Comparison of ENCODE assay signal across 1 cellular context in the genomic region with DNA sequence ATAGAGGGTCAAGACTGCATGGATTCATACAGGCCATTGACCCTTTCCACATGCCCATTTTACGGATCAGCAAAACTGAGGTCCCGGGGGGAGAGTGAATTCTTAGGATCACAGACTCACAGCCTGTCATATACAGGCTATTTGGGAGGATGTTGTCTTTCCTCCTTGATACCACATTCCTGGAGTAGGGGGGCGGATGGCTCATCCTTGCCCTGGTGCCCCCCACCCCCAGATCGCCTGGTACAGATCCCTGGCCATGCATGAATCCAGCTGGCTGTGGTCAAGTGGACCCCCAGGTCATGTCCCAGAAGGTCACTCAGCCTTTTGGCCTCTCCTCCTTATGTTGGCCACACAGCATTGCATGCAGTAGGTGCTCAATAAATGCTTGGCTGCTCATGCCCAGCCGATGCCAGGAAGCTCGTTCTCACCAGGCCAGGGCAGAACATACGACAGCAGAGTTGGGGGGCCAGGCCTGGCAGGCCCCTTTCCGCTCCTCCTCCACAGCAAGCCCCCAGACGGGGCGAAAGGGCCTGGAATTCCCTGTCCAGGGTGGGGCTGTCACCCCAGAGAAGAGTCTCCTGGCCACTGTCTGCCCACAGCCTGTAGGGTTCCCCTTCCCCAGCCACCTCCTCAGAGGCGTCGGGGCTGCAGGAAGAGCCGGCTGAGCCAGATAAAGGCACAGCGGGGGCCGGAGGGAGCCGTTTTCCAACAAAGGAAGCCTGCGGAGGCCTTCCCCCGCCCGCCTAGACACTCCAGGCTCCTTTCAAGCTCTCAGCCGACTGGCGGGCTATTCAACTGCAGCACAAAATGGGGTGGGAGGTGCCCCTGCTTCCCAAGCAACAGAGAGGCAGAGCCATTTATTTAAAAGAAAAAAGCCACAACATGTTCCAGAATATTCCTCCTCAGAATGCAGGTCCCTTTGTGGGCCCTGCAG.
A peak's percentile ranks its signal among the peaks of the same experiment; 100 is the strongest.
TF ChIP-seq lines count a peak whose summit lies in the region.

No MANE protein-coding gene starts in this region.

TF ChIP-seq in H1, 55 proteins besides CTCF, POLR2A, EP300 and RAD21:
- TF ChIP-seq, protein P1, sequence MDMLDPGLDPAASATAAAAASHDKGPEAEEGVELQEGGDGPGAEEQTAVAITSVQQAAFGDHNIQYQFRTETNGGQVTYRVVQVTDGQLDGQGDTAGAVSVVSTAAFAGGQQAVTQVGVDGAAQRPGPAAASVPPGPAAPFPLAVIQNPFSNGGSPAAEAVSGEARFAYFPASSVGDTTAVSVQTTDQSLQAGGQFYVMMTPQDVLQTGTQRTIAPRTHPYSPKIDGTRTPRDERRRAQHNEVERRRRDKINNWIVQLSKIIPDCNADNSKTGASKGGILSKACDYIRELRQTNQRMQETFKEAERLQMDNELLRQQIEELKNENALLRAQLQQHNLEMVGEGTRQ (IDR thresholded peaks at IDR 0.05; ENCODE audit: low read length), result no peak
- TF ChIP-seq NANOG (IDR thresholded peaks at IDR 0.05; ENCODE audit: insufficient read depth, low read depth, low read length, poor library complexity, severe bottlenecking), result peak; percentile 72
- no peak for TF ChIP-seq GTF2F1 (IDR thresholded peaks at IDR 0.05; ENCODE audit: borderline replicate concordance, low read depth, low read length)
- peak; percentile 53 for TF ChIP-seq SAP30 (IDR thresholded peaks at IDR 0.05; ENCODE audit: insufficient read depth, insufficient replicate concordance, low read length)
- 0 out of 2 replicates have a peak, but pooled peaks have one; percentile 3 for TF ChIP-seq TAF1 (IDR thresholded peaks at IDR 0.05; ENCODE audit: low read depth, low read length)
- TF ChIP-seq CTBP2 (IDR thresholded peaks at IDR 0.05; ENCODE audit: borderline replicate concordance, insufficient read depth, insufficient read length, low read length), result peak; percentile 75
- TF ChIP-seq, protein P2, sequence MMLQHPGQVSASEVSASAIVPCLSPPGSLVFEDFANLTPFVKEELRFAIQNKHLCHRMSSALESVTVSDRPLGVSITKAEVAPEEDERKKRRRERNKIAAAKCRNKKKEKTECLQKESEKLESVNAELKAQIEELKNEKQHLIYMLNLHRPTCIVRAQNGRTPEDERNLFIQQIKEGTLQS (IDR thresholded peaks at IDR 0.05; ENCODE audit: insufficient read depth, low read depth, low read length), result no peak
- no peak for TF ChIP-seq RFX5 (IDR thresholded peaks at IDR 0.05; ENCODE audit: borderline replicate concordance, low read depth, low read length)
- no peak for TF ChIP-seq MAFK (IDR thresholded peaks at IDR 0.05; ENCODE audit: low read depth, low read length)
- TF ChIP-seq SUZ12 (IDR thresholded peaks at IDR 0.05; ENCODE audit: low read length), result no peak
- no peak for TF ChIP-seq NRF1 (IDR thresholded peaks at IDR 0.05; ENCODE audit: low read depth, low read length)
- TF ChIP-seq ASH2L (IDR thresholded peaks at IDR 0.05; ENCODE audit: low read length), result peak; percentile 37
- TF ChIP-seq POU5F1 (IDR thresholded peaks at IDR 0.05; ENCODE audit: low read depth, low read length), result no peak
- TF ChIP-seq HDAC2 (IDR thresholded peaks at IDR 0.05; ENCODE audit: borderline replicate concordance in 1 of 2, low read depth in 2 of 2, low read length in 2 of 2), result peak in 1 of 2 experiments; percentile 44; a peak in 1 of 4 replicates
- TF ChIP-seq KDM1A (IDR thresholded peaks at IDR 0.05; ENCODE audit: borderline replicate concordance, low read length), result peak; percentile 92; the same call in 1 of the 2 replicates
- TF ChIP-seq CEBPB (IDR thresholded peaks at IDR 0.05; ENCODE audit: low read depth, low read length), result no peak
- TF ChIP-seq SIRT6 (IDR thresholded peaks at IDR 0.05; ENCODE audit: low read length), result no peak
- no peak for TF ChIP-seq CBX5 (IDR thresholded peaks at IDR 0.05; ENCODE audit: low read depth, low read length)
- no peak for TF ChIP-seq HDAC6 (IDR thresholded peaks at IDR 0.05; ENCODE audit: low read depth, low read length)
- TF ChIP-seq TCF12 (IDR thresholded peaks at IDR 0.05; ENCODE audit: low read depth, low read length), result 0 out of 2 replicates have a peak, but pooled peaks have one; percentile 53
- TF ChIP-seq CHD1 (IDR thresholded peaks at IDR 0.05; ENCODE audit: low read depth, low read length), result no peak
- TF ChIP-seq TAF7 (optimal IDR thresholded peaks at IDR 0.05; ENCODE audit: borderline replicate concordance, low read depth, low read length), result peak; percentile 19
- TF ChIP-seq CREB1 (IDR thresholded peaks at IDR 0.05), result peak; percentile 13; the same call in 1 of the 2 replicates
- TF ChIP-seq RXRA (IDR thresholded peaks at IDR 0.05; ENCODE audit: insufficient read depth, low read depth, low read length), result 0 out of 2 replicates have a peak, but pooled peaks have one; percentile 34
